In the genomic region with DNA sequence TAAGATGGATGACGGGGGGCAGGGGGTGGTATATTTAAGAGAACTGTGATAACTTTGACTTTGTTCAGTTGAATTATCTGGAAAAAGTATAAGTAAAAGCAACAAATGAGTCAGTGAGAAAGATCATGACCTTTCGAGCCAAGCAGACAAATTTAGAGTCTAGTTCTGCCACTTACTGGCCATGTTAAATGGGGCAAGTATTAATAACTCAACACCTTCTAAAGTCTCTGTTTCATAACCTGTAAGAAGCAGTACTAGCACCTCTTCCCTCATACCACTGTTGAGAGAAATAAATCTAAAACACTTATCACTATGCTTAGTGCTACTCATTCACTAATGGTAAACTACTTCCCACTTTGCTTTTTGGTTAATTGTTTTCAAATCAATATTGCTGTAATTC, we compare ENCODE assay signal across 21 cellular contexts.
DNase-seq lines count a peak whose midpoint lies in the region; ATAC-seq and TF ChIP-seq lines count a peak whose summit lies in the region.
"Had no signal": no experiment of that assay in that cellular context is flagged by ENCODE, and none has a peak within 500 bp of the region (broad histone marks: within the 10 kb centered on the region; RNA-seq: fewer than 3 reads in every experiment).

No MANE protein-coding gene starts in this region.

- DNase-seq in activated CD8-positive, alpha-beta T cell treated with anti-CD3 and anti-CD28 coated beads for 36 hours, result peak; percentile 2
- DNase-seq in activated CD8-positive, alpha-beta T cell treated with anti-CD3 and anti-CD28 coated beads, Interleukin-2, amount 10 ng/mL, durations not matched to agents 7 days and 5 days, result no peak
- DNase-seq in smooth muscle cell (lab: John Stamatoyannopoulos, UW; ENCODE audit: unreplicated experiment) (no peak), SKM-1 treated with dmso at 0.1 percent for 144 hours (lab: John Stamatoyannopoulos, UW; ENCODE audit: unreplicated experiment) (no peak)
- DNase-seq: DMS79; GOT3; NCI-H1105; NCI-H2081 treated with DMSO at 0.1 percent for 48 hours; NCI-H446 treated with DMSO at 0.1 percent for 48 hours; NK-92 treated with Interleukin-12 subunit alpha and Interleukin-12 subunit beta, amount 100 ng/mL, for 24 hours; OCI-M1; Right ventricle myocardium superior had no signal

- no peaks in the 10 kb centered on the region for H3K4me1 Mint-ChIP-seq in activated CD8-positive, alpha-beta T cell treated with anti-CD3 and anti-CD28 coated beads for 36 hours (ENCODE audit: low read depth)
- H3K4me1 Mint-ChIP-seq in activated CD8-positive, alpha-beta T cell treated with anti-CD3 and anti-CD28 coated beads, Interleukin-2, amount 10 ng/mL, durations not matched to agents 7 days and 5 days (ENCODE audit: low read depth), result no peaks in the 10 kb centered on the region
- H3K4me1 Mint-ChIP-seq: CD14-positive monocyte had no signal

- no peaks in the 10 kb centered on the region for H3K27me3 Mint-ChIP-seq in activated CD8-positive, alpha-beta T cell treated with anti-CD3 and anti-CD28 coated beads for 36 hours
- no peaks in the 10 kb centered on the region for H3K27me3 Mint-ChIP-seq in activated CD8-positive, alpha-beta T cell treated with anti-CD3 and anti-CD28 coated beads, Interleukin-2, amount 10 ng/mL, durations not matched to agents 7 days and 5 days (ENCODE audit: low read depth)

- CTCF ChIA-PET in activated CD8-positive, alpha-beta T cell treated with anti-CD3 and anti-CD28 coated beads for 36 hours (lab: Charles Lee), result no interaction called here
- CTCF ChIA-PET in activated CD8-positive, alpha-beta T cell treated with anti-CD3 and anti-CD28 coated beads, Interleukin-2, amount 10 ng/mL, durations not matched to agents 7 days and 5 days (lab: Charles Lee), result no interaction called here

- intact Hi-C loops in activated CD8-positive, alpha-beta T cell treated with anti-CD3 and anti-CD28 coated beads for 36 hours (cut with micrococcal nuclease), result no loop called here

- peaks cover 8% of the 10 kb centered on the region for H3K9me3 Mint-ChIP-seq in activated CD8-positive, alpha-beta T cell treated with anti-CD3 and anti-CD28 coated beads for 36 hours
- H3K9me3 Mint-ChIP-seq in activated CD8-positive, alpha-beta T cell treated with anti-CD3 and anti-CD28 coated beads, Interleukin-2, amount 10 ng/mL, durations not matched to agents 7 days and 5 days (ENCODE audit: insufficient read depth), result no peaks in the 10 kb centered on the region

- WGBS in smooth muscle cell (ENCODE audit: low lambda C conversion rate), result 95% methylated on average over 2 of the region's 2 CpGs

- POLR2A ChIA-PET in activated CD8-positive, alpha-beta T cell treated with anti-CD3 and anti-CD28 coated beads for 36 hours (lab: Charles Lee), result no interaction called here
- POLR2A ChIA-PET in activated CD8-positive, alpha-beta T cell treated with anti-CD3 and anti-CD28 coated beads, Interleukin-2, amount 10 ng/mL, durations not matched to agents 7 days and 5 days (lab: Charles Lee), result no interaction called here

- H2AFZ ChIP-seq in smooth muscle cell (ENCODE audit: low read depth), result no peak overlapping the region

- no peak overlapping the region for H3K9ac ChIP-seq in smooth muscle cell (ENCODE audit: low read depth)

- peak; percentile 39 for ATAC-seq in activated CD8-positive, alpha-beta T cell treated with anti-CD3 and anti-CD28 coated beads for 36 hours
- ATAC-seq in activated CD8-positive, alpha-beta T cell treated with anti-CD3 and anti-CD28 coated beads, Interleukin-2, amount 10 ng/mL, durations not matched to agents 7 days and 5 days, result no peak
- ATAC-seq in HG02588 (IDR thresholded peaks at IDR 0.05; ENCODE audit: unreplicated experiment), result peak; percentile 49
- ATAC-seq in HG03442 (IDR thresholded peaks at IDR 0.05; ENCODE audit: unreplicated experiment), result peak; percentile 52
- ATAC-seq in HG03521 (IDR thresholded peaks at IDR 0.05; ENCODE audit: unreplicated experiment), result no peak
- ATAC-seq in HG03108 (IDR thresholded peaks at IDR 0.05; ENCODE audit: unreplicated experiment), result no peak
- ATAC-seq: HCT116, K562 had no signal

- no peaks in the 10 kb centered on the region for H3K4me1 ChIP-seq in smooth muscle cell (ENCODE audit: low read depth)

- H3K27ac Mint-ChIP-seq in activated CD8-positive, alpha-beta T cell treated with anti-CD3 and anti-CD28 coated beads for 36 hours, result no peak overlapping the region
- H3K27ac Mint-ChIP-seq in activated CD8-positive, alpha-beta T cell treated with anti-CD3 and anti-CD28 coated beads, Interleukin-2, amount 10 ng/mL, durations not matched to agents 7 days and 5 days, result no peak overlapping the region
- H3K27ac Mint-ChIP-seq: CD14-positive monocyte; T-helper 2 cell treated with Interferon-gamma antibody and Interleukin-4, amounts not matched to agents 5 μg/mL and 100 μg/mL, for 36 hours had no signal

- no peak overlapping the region for H3K4me2 ChIP-seq in smooth muscle cell

- H3K79me2 ChIP-seq in smooth muscle cell (ENCODE audit: low read depth), result no peaks in the 10 kb centered on the region

- no peaks in the 10 kb centered on the region for H3K27me3 ChIP-seq in smooth muscle cell (ENCODE audit: low read depth)

- no peaks in the 10 kb centered on the region for H3K36me3 ChIP-seq in smooth muscle cell (ENCODE audit: low read depth)

- H3K4me3 Mint-ChIP-seq in activated CD8-positive, alpha-beta T cell treated with anti-CD3 and anti-CD28 coated beads for 36 hours, result no peak overlapping the region
- no peak overlapping the region for H3K4me3 Mint-ChIP-seq in activated CD8-positive, alpha-beta T cell treated with anti-CD3 and anti-CD28 coated beads, Interleukin-2, amount 10 ng/mL, durations not matched to agents 7 days and 5 days
- H3K4me3 Mint-ChIP-seq: CD14-positive monocyte; T-helper 2 cell treated with Interferon-gamma antibody and Interleukin-4, amounts not matched to agents 5 μg/mL and 100 μg/mL, for 36 hours had no signal

- no peaks in the 10 kb centered on the region for H3K36me3 Mint-ChIP-seq in activated CD8-positive, alpha-beta T cell treated with anti-CD3 and anti-CD28 coated beads for 36 hours (ENCODE audit: low read depth)
- no peaks in the 10 kb centered on the region for H3K36me3 Mint-ChIP-seq in activated CD8-positive, alpha-beta T cell treated with anti-CD3 and anti-CD28 coated beads, Interleukin-2, amount 10 ng/mL, durations not matched to agents 7 days and 5 days (ENCODE audit: low read depth)
- H3K36me3 Mint-ChIP-seq: CD14-positive monocyte had no signal

- TF ChIP-seq CTCF in activated CD8-positive, alpha-beta T cell treated with anti-CD3 and anti-CD28 coated beads for 36 hours (IDR thresholded peaks at IDR 0.05), result no peak
- no peak for TF ChIP-seq CTCF in smooth muscle cell (IDR thresholded peaks at IDR 0.05; ENCODE audit: borderline replicate concordance, insufficient read depth, poor library complexity, severe bottlenecking)

- no peaks in the 10 kb centered on the region for H3F3A ChIP-seq in smooth muscle cell (ENCODE audit: low read depth)

- H3K9me3 ChIP-seq in smooth muscle cell (replicated peaks; ENCODE audit: low read depth), result no peaks in the 10 kb centered on the region

- no peak overlapping the region for H3K27ac ChIP-seq in smooth muscle cell (ENCODE audit: low read depth)
- H3K27ac ChIP-seq: 22Rv1 had no signal

- no peak overlapping the region for H3K4me3 ChIP-seq in smooth muscle cell
- H3K4me3 ChIP-seq: K562 had no signal

- no peaks in the 10 kb centered on the region for H4K20me1 ChIP-seq in smooth muscle cell (ENCODE audit: low read depth)

Comparison
In these comparisons a context has a peak if more than half of its experiments do, and no peak if none do; other contexts are left out.
1. ATAC-seq: peak in activated CD8-positive, alpha-beta T cell treated with anti-CD3 and anti-CD28 coated beads for 36 hours (single experiment), HG02588 (single experiment) and HG03442 (single experiment); none in activated CD8-positive, alpha-beta T cell treated with anti-CD3 and anti-CD28 coated beads, Interleukin-2, amount 10 ng/mL, durations not matched to agents 7 days and 5 days (single experiment), HG03521 (single experiment) and HG03108 (single experiment).